In genomic region chr2:20071397-20072383, GRCh38 we compare ENCODE assay signal across 8 cellular contexts. TPM values are rescaled to one million over a fixed set of nuclear protein-coding genes. Genes with fewer than 3 reads are reported as not detected.
DNase-seq lines count a peak whose midpoint lies in the region; ATAC-seq lines count a peak whose summit lies in the region.

No MANE protein-coding gene starts in this region.

- no CpG with 5 or more reads among the region's 14 CpGs for WGBS in trophoblast cell (ENCODE audit: extremely low coverage, insufficient coverage, insufficient read length)

- peak overlapping the region; percentile 7 for H3K14ac ChIP-seq in trophoblast cell (ENCODE audit: low read length)

- H2AFZ ChIP-seq in trophoblast cell (ENCODE audit: insufficient read depth, low read length, poor library complexity) = no peak overlapping the region

- H3K23ac ChIP-seq in trophoblast cell (ENCODE audit: low read length) = no peak overlapping the region

- peak overlapping the region; percentile 91 for H3K27ac ChIP-seq in SJSA1
- H3K27ac ChIP-seq in trophoblast cell (ENCODE audit: low read depth, low read length) = peak overlapping the region; percentile 85

- H3K79me1 ChIP-seq in trophoblast cell (ENCODE audit: low read length) = peaks cover 38% of the 10 kb centered on the region

- H4K8ac ChIP-seq in trophoblast cell (ENCODE audit: low read depth, low read length) = peak overlapping the region; percentile 11

- H3K4me3 ChIP-seq in SJSA1 (peak overlapping the region; percentile 1; the same call in 1 of the 2 replicates), trophoblast cell (ENCODE audit: low read depth, low read length) (no peak overlapping the region)

- H3K9ac ChIP-seq in trophoblast cell (ENCODE audit: low read length) = no peak overlapping the region

- no peaks in the 10 kb centered on the region for H3K36me3 ChIP-seq in SJSA1
- no peaks in the 10 kb centered on the region for H3K36me3 ChIP-seq in trophoblast cell (ENCODE audit: control insufficient read depth in 1 of 2, insufficient read depth in 2 of 2, low read length in 2 of 2)

- intact Hi-C loops in left colon (cut with DNase I, micrococcal nuclease) = no loop called here

- peak overlapping the region; percentile 2 for H3K18ac ChIP-seq in trophoblast cell (ENCODE audit: low read length)

- H2BK12ac ChIP-seq in trophoblast cell (ENCODE audit: low read length) = peak overlapping the region; percentile 14

- DNase-seq in Daoy (ENCODE audit: low read depth) (peak; percentile 87), SJSA1 (ENCODE audit: low read depth in 1 of 2, low spot score in 2 of 2) (peak; percentile 82 to 87), fibroblast of the conjunctiva (ENCODE audit: low read depth) (peak; percentile 95), trophoblast cell (peak; percentile 96 to 99), left colon (no peak), foreskin melanocyte (no peak)

- ATAC-seq in GM19324 (IDR thresholded peaks at IDR 0.05; ENCODE audit: low FRiP score, unreplicated experiment) (no peak), left colon (no peak), HG02571 (IDR thresholded peaks at IDR 0.05; ENCODE audit: unreplicated experiment) (no peak)

- H2AK5ac ChIP-seq in trophoblast cell (ENCODE audit: low read length) = no peak overlapping the region

- H4K91ac ChIP-seq in trophoblast cell (ENCODE audit: low read depth, low read length) = peak overlapping the region; percentile 53

- H3K4me2 ChIP-seq in trophoblast cell (ENCODE audit: low read length) = peak overlapping the region; percentile 47

- peak overlapping the region; percentile 44 for H2BK120ac ChIP-seq in trophoblast cell (ENCODE audit: insufficient read depth, low read length, poor library complexity)

- H2BK5ac ChIP-seq in trophoblast cell (ENCODE audit: low read depth, low read length, poor library complexity) = peak overlapping the region; percentile 58

- peaks cover 6% of the 10 kb centered on the region for H3K9me3 ChIP-seq in SJSA1 (replicated peaks)
- peaks cover 2% of the 10 kb centered on the region for H3K9me3 ChIP-seq in trophoblast cell (ENCODE audit: insufficient read depth, low read depth, low read length)

- no peaks in the 10 kb centered on the region for H3K27me3 ChIP-seq in SJSA1 (replicated peaks)
- H3K27me3 ChIP-seq in trophoblast cell (ENCODE audit: insufficient read depth, low read length) = no peaks in the 10 kb centered on the region

- H3K4ac ChIP-seq in trophoblast cell (ENCODE audit: low read depth, low read length) = peak overlapping the region; percentile 2

- H4K12ac ChIP-seq in trophoblast cell (ENCODE audit: low read depth, low read length) = no peak overlapping the region

- H3K79me2 ChIP-seq in trophoblast cell (ENCODE audit: control insufficient read depth, insufficient read depth, low read length, poor library complexity) = peaks cover 5% of the 10 kb centered on the region

- H3K4me1 ChIP-seq in SJSA1 (replicated peaks) = peaks cover 49% of the 10 kb centered on the region
- peaks cover 24 to 27% of the 10 kb centered on the region in 2 experiments for H3K4me1 ChIP-seq in trophoblast cell (ENCODE audit: control insufficient read depth in 1 of 2, insufficient read depth in 2 of 2, low read length in 2 of 2)

RNA-seq across cellular contexts. Expression of gene LAPTM4A, which starts 20.3 kb away (rescaled TPM):
- 118 and 120 TPM in 2 replicates for total RNA-seq in Daoy (2014; rRNA removed; shearing (Covaris generic))
- 161 and 214 TPM in 2 replicates for total RNA-seq in SJSA1 (2014; rRNA removed; shearing (Covaris generic))
- 756 and 800 TPM in 2 replicates for polyA plus RNA-seq in trophoblast cell (2013)
- 100 to 1,000 TPM; 151 to 168 TPM for total RNA-seq in left colon

RNA-seq across cellular contexts. Expression of gene MATN3, which starts 59.2 kb away (rescaled TPM):
- 0.29 and 0.30 TPM in 2 replicates for total RNA-seq in Daoy (2014; rRNA removed; shearing (Covaris generic))
- 2.9 and 4.3 TPM in 2 replicates for total RNA-seq in SJSA1 (2014; rRNA removed; shearing (Covaris generic))
- 58.1 and 60.8 TPM in 2 replicates for polyA plus RNA-seq in trophoblast cell (2013)
- under 1 TPM; 0.15 to 0.42 TPM for total RNA-seq in left colon

Comparison
In these comparisons a context has a peak if more than half of its experiments do, and no peak if none do; other contexts are left out.
1. DNase-seq: peak in Daoy (single experiment), SJSA1 (2 of 2), fibroblast of the conjunctiva (single experiment) and trophoblast cell (2 of 2); none in left colon (0 of 2) and foreskin melanocyte (single experiment).